ENCODE assay signal across 1 cellular context in the genomic region with DNA sequence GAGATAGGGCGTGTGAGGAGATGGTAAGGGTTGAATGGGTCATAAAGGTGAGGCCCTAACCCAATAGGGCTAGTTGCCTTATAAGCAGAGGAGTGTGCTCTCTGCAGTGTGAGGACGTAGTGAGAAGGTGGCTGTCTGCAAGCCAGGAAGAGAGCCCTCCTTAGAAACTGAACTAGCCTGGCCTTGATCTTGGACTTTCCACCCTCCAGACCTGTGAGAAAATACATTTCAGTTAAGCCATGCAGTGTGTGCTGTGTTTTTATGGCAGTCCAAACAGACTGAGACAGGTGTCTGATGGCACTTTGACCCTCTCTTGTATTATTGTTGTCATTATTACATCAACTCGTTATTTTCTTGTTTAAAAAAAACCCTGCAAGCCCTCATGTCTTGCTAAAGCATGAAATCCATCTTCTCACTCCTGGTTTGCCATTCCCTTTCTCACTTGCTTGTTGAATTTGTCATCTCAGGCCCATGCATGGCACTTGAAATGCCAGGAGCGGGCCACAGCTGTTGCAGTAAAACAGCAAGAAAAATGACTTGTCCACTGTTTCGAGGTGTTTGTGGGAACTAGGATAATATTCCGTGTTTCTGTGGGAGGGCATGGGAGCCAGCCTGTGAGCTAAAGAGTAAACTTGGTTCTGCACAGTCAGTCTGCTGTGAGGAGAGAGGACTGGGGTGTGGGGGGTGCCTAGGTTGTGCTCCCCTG.
TF ChIP-seq lines count a peak whose summit lies in the region.

No MANE protein-coding gene starts in this region.

TF ChIP-seq in SK-N-SH treated with all-trans-retinoic acid at 6 μM for 48 hours, 23 proteins besides CTCF, POLR2A, EP300 and RAD21 (continued from another document):
- TF ChIP-seq ISL1 (CRISPR knock-in tag; IDR thresholded peaks at IDR 0.05) = no peak
- TF ChIP-seq TSHZ2 (CRISPR knock-in tag; IDR thresholded peaks at IDR 0.05) = no peak
- TF ChIP-seq OSR1 (CRISPR knock-in tag; IDR thresholded peaks at IDR 0.05) = no peak
- TF ChIP-seq ZNF565 (CRISPR knock-in tag; conservative IDR thresholded peaks at IDR 0.05; ENCODE audit: low read depth) = no peak
- no peak for TF ChIP-seq ZNF70 (CRISPR knock-in tag; IDR thresholded peaks at IDR 0.05)
